In genomic region chr5:65623482-65623881, GRCh38 we compare ENCODE assay signal across 8 cellular contexts. TPM values are rescaled to one million over a fixed set of nuclear protein-coding genes. Genes with fewer than 3 reads are reported as not detected.
DNase-seq lines count a peak whose midpoint lies in the region; ATAC-seq lines count a peak whose summit lies in the region.

No MANE protein-coding gene starts in this region.

- H3K4me1 Mint-ChIP-seq in activated CD4-positive, alpha-beta memory T cell treated with anti-CD3 and anti-CD28 coated beads for 36 hours (ENCODE audit: low read depth): peaks cover 39% of the 10 kb centered on the region

- ATAC-seq in HG03442 (IDR thresholded peaks at IDR 0.05; ENCODE audit: unreplicated experiment): no peak

- H3K36me3 Mint-ChIP-seq in activated CD4-positive, alpha-beta memory T cell treated with anti-CD3 and anti-CD28 coated beads for 36 hours: no peaks in the 10 kb centered on the region

- DNase-seq in NCI-H748 (lab: John Stamatoyannopoulos, UW; ENCODE audit: unreplicated experiment) (peak; percentile 14), NCI-H748 treated with DMSO at 0.1 percent for 48 hours (lab: John Stamatoyannopoulos, UW) (no peak), iPS DF 6.9 (ENCODE audit: low read depth, low spot score) (no peak), NCI-H526 (lab: John Stamatoyannopoulos, UW) (no peak), H4 (ENCODE audit: low spot score) (no peak)
- no peak for DNase-seq in activated CD4-positive, alpha-beta memory T cell treated with anti-CD3 and anti-CD28 coated beads for 36 hours

- WGBS in iPS DF 6.9 (ENCODE audit: insufficient coverage, insufficient read length): no CpG with 5 or more reads among the region's 9 CpGs

- no peaks in the 10 kb centered on the region for H3K27me3 ChIP-seq in iPS DF 6.9 (ENCODE audit: control insufficient read depth, insufficient read depth, low read length)
- H3K27me3 ChIP-seq in stomach smooth muscle (ENCODE audit: control insufficient read depth in 1 of 2, insufficient read depth in 2 of 2, low read length in 2 of 2): no peaks in the 10 kb centered on the region

- H3K9me3 ChIP-seq in iPS DF 6.9 (ENCODE audit: control insufficient read depth, insufficient read depth, low read length): no peaks in the 10 kb centered on the region
- H3K9me3 ChIP-seq in stomach smooth muscle (ENCODE audit: control insufficient read depth in 2 of 2, low read length in 2 of 2): no peaks in the 10 kb centered on the region

- CTCF ChIA-PET in activated CD4-positive, alpha-beta memory T cell treated with anti-CD3 and anti-CD28 coated beads for 36 hours (lab: Charles Lee): no interaction called here

- H3K4me3 ChIP-seq in iPS DF 6.9 (ENCODE audit: low read length): peak overlapping the region; percentile 90; the same call in 1 of the 2 replicates
- H3K4me3 ChIP-seq in stomach smooth muscle (ENCODE audit: low read length in 2 of 2): peak overlapping the region; percentile 93 to 98

- H3K4me1 ChIP-seq in iPS DF 6.9 (ENCODE audit: control insufficient read depth, insufficient read depth, low read length) (no peaks in the 10 kb centered on the region), stomach smooth muscle (ENCODE audit: control insufficient read depth, insufficient read depth, low read length) (peaks cover 4% of the 10 kb centered on the region)

- H3K36me3 ChIP-seq in iPS DF 6.9 (ENCODE audit: control insufficient read depth, insufficient read depth, low read length): no peaks in the 10 kb centered on the region
- no peaks in the 10 kb centered on the region for H3K36me3 ChIP-seq in stomach smooth muscle (ENCODE audit: control insufficient read depth in 2 of 2, insufficient read depth in 2 of 2, low read length in 2 of 2)

- H3K9me3 Mint-ChIP-seq in activated CD4-positive, alpha-beta memory T cell treated with anti-CD3 and anti-CD28 coated beads for 36 hours: no peaks in the 10 kb centered on the region

- intact Hi-C loops in activated CD4-positive, alpha-beta memory T cell treated with anti-CD3 and anti-CD28 coated beads for 36 hours (cut with micrococcal nuclease): loop anchor here (10.0 kb wide), 1 partner anchor 391 kb away; no protein-coding TSS in a partner anchor

- H3K27ac Mint-ChIP-seq in activated CD4-positive, alpha-beta memory T cell treated with anti-CD3 and anti-CD28 coated beads for 36 hours: peak overlapping the region; percentile 96

- peak overlapping the region; percentile 87 to 98 for H3K9ac ChIP-seq in stomach smooth muscle (ENCODE audit: low read length in 2 of 2)

- H3K4me3 Mint-ChIP-seq in activated CD4-positive, alpha-beta memory T cell treated with anti-CD3 and anti-CD28 coated beads for 36 hours: peak overlapping the region; percentile 96

- H3K27ac ChIP-seq in iPS DF 6.9 (ENCODE audit: low read length) (no peak overlapping the region), stomach smooth muscle (ENCODE audit: low read length) (peak overlapping the region; percentile 80)

- H3K27me3 Mint-ChIP-seq in activated CD4-positive, alpha-beta memory T cell treated with anti-CD3 and anti-CD28 coated beads for 36 hours: no peaks in the 10 kb centered on the region

- POLR2A ChIA-PET in activated CD4-positive, alpha-beta memory T cell treated with anti-CD3 and anti-CD28 coated beads for 36 hours (lab: Charles Lee): interaction anchor here (0.7 to 3.4 kb wide), 4 partner anchors 27 to 303 kb away, joined by 3 to 19 read pairs (median 4); partner anchors contain the start of genes CENPK, ERBIN, NLN and PPWD1

RNA-seq across cellular contexts. Expression of gene TRIM23, which starts 0.7 kb away (rescaled TPM):
- 1 to 10 TPM; 5.3 to 5.6 TPM for total RNA-seq in activated CD4-positive, alpha-beta memory T cell treated with anti-CD3 and anti-CD28 coated beads for 36 hours
- 6.7 and 10.8 TPM in 2 replicates for total RNA-seq in H4 (2014; rRNA removed; shearing (Covaris generic))

RNA-seq across cellular contexts. Expression of gene SHLD3, which starts 1.3 kb away (rescaled TPM):
- total RNA-seq in activated CD4-positive, alpha-beta memory T cell treated with anti-CD3 and anti-CD28 coated beads for 36 hours: 1 to 10 TPM; 2.6 to 3.1 TPM
- 3.6 and 5.7 TPM in 2 replicates for total RNA-seq in H4 (2014; rRNA removed; shearing (Covaris generic))

RNA-seq across cellular contexts. Expression of gene TRAPPC13, which starts 1.3 kb away (rescaled TPM):
- 10 to 100 TPM; 22.4 to 23.2 TPM for total RNA-seq in activated CD4-positive, alpha-beta memory T cell treated with anti-CD3 and anti-CD28 coated beads for 36 hours
- 20.7 and 38.0 TPM in 2 replicates for total RNA-seq in H4 (2014; rRNA removed; shearing (Covaris generic))
